Comparison of ENCODE assay signal across 25 cellular contexts in genomic region chr18:34921811-34922385, GRCh38.
"Had no signal": no experiment of that assay in that cellular context is flagged by ENCODE, and none has a peak within 500 bp of the region (broad histone marks: within the 10 kb centered on the region; RNA-seq: fewer than 3 reads in every experiment).

No MANE protein-coding gene starts in this region.

- H3K4me3 Mint-ChIP-seq: naive thymus-derived CD4-positive, alpha-beta T cell; nephron; neural progenitor cell; stimulated activated naive B cell treated with anti-CD40 and anti-IgM and Interleukin-4, amounts not matched to agents 10 μg/mL and 1 μg/mL and 100 μg/mL, for 72 hours; stimulated activated naive CD8-positive, alpha-beta T cell treated with anti-CD3 and anti-CD28 coated beads, Interleukin-15, Interleukin-2, amounts not matched to agents 100 ng/mL and 50 ng/mL, for 24 hours had no signal

- H3K4me1 Mint-ChIP-seq: naive thymus-derived CD4-positive, alpha-beta T cell; nephron; stimulated activated naive B cell treated with anti-CD40 and anti-IgM and Interleukin-4, amounts not matched to agents 10 μg/mL and 1 μg/mL and 100 μg/mL, for 72 hours had no signal

- H3K9ac ChIP-seq: neural progenitor cell, parathyroid adenoma had no signal

- H3K4me3 ChIP-seq: coronary artery, esophagus muscularis mucosa, gastroesophageal sphincter, heart left ventricle, hepatocyte, lower lobe of right lung, neural progenitor cell, prostate gland, right atrium auricular region, sigmoid colon, skin epidermis, suprapubic skin, transverse colon had no signal

- H3K27ac Mint-ChIP-seq: naive thymus-derived CD4-positive, alpha-beta T cell; nephron; neural progenitor cell; stimulated activated naive B cell treated with anti-CD40 and anti-IgM and Interleukin-4, amounts not matched to agents 10 μg/mL and 1 μg/mL and 100 μg/mL, for 72 hours; stimulated activated naive CD8-positive, alpha-beta T cell treated with anti-CD3 and anti-CD28 coated beads, Interleukin-15, Interleukin-2, amounts not matched to agents 100 ng/mL and 50 ng/mL, for 24 hours had no signal

- H3K4me1 ChIP-seq: esophagus muscularis mucosa, foreskin keratinocyte, gastroesophageal sphincter, heart left ventricle, lower lobe of right lung, parathyroid adenoma, prostate gland, right atrium auricular region, sigmoid colon, suprapubic skin, transverse colon had no signal

- H3K36me3 Mint-ChIP-seq: neural progenitor cell; stimulated activated naive B cell treated with anti-CD40 and anti-IgM and Interleukin-4, amounts not matched to agents 10 μg/mL and 1 μg/mL and 100 μg/mL, for 72 hours had no signal

- H3K4me2 ChIP-seq: hepatocyte, neural progenitor cell had no signal

- H3K27ac ChIP-seq: coronary artery, esophagus muscularis mucosa, foreskin keratinocyte, gastroesophageal sphincter, heart left ventricle, hepatocyte, lower lobe of right lung, neural progenitor cell, parathyroid adenoma, prostate gland, right atrium auricular region, sigmoid colon, skin epidermis, suprapubic skin, transverse colon had no signal

- DNase-seq: dermis blood vessel endothelial cell; effector memory CD4-positive, alpha-beta T cell; foreskin keratinocyte; heart left ventricle; kidney glomerular epithelial cell; left ventricle myocardium superior; lower lobe of right lung; naive thymus-derived CD4-positive, alpha-beta T cell; sigmoid colon; stimulated activated CD4-positive, alpha-beta T cell treated with anti-CD3 and anti-CD28 coated beads, Interleukin-15, amount 100 ng/mL, for 24 hours; stimulated activated CD4-positive, alpha-beta T cell treated with anti-CD3 and anti-CD28 coated beads, Interleukin-2, amount 100 ng/mL, for 48 hours; stimulated activated naive B cell treated with anti-CD40 and anti-IgM and Interleukin-4, amounts not matched to agents 10 μg/mL and 1 μg/mL and 100 μg/mL, for 72 hours; transverse colon had no signal

- H3K36me3 ChIP-seq: esophagus muscularis mucosa, gastroesophageal sphincter, heart left ventricle, lower lobe of right lung, neural progenitor cell, prostate gland, right atrium auricular region, sigmoid colon, suprapubic skin, transverse colon had no signal

- H3K79me2 ChIP-seq: hepatocyte, parathyroid adenoma had no signal

- H3K9me3 ChIP-seq: esophagus muscularis mucosa, gastroesophageal sphincter, lower lobe of right lung, prostate gland, right atrium auricular region, sigmoid colon, suprapubic skin, transverse colon had no signal

- H3K9me3 Mint-ChIP-seq: naive thymus-derived CD4-positive, alpha-beta T cell; nephron; neural progenitor cell; stimulated activated naive B cell treated with anti-CD40 and anti-IgM and Interleukin-4, amounts not matched to agents 10 μg/mL and 1 μg/mL and 100 μg/mL, for 72 hours; stimulated activated naive CD8-positive, alpha-beta T cell treated with anti-CD3 and anti-CD28 coated beads, Interleukin-15, Interleukin-2, amounts not matched to agents 100 ng/mL and 50 ng/mL, for 24 hours had no signal

- ATAC-seq: foreskin keratinocyte; gastroesophageal sphincter; heart left ventricle; left ventricle myocardium superior; lower lobe of right lung; naive thymus-derived CD4-positive, alpha-beta T cell; stimulated activated naive B cell treated with anti-CD40 and anti-IgM and Interleukin-4, amounts not matched to agents 10 μg/mL and 1 μg/mL and 100 μg/mL, for 72 hours had no signal

- H3K27me3 ChIP-seq: esophagus muscularis mucosa, foreskin keratinocyte, gastroesophageal sphincter, heart left ventricle, hepatocyte, neural progenitor cell, right atrium auricular region, sigmoid colon, suprapubic skin, transverse colon had no signal

- H2AFZ ChIP-seq: hepatocyte, neural progenitor cell, parathyroid adenoma had no signal
